In genomic region chr12:120218680-120219606, GRCh38 we compare ENCODE assay signal across 1 cellular context.
A peak's percentile ranks its signal among the peaks of the same experiment; 100 is the strongest.
TF ChIP-seq lines count a peak whose summit lies in the region.

No MANE protein-coding gene starts in this region.

TF ChIP-seq in HepG2, 621 proteins besides CTCF, POLR2A, EP300 and RAD21 (continued from another document and continues in another):
- TF ChIP-seq HNRNPL (IDR thresholded peaks at IDR 0.05; ENCODE audit: low read depth, low read length) = peak; percentile 78; the same call in 1 of the 2 replicates
- TF ChIP-seq, protein P1, sequence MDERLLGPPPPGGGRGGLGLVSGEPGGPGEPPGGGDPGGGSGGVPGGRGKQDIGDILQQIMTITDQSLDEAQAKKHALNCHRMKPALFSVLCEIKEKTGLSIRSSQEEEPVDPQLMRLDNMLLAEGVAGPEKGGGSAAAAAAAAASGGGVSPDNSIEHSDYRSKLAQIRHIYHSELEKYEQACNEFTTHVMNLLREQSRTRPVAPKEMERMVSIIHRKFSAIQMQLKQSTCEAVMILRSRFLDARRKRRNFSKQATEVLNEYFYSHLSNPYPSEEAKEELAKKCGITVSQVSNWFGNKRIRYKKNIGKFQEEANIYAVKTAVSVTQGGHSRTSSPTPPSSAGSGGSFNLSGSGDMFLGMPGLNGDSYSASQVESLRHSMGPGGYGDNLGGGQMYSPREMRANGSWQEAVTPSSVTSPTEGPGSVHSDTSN (CRISPR knock-in tag; IDR thresholded peaks at IDR 0.05) = no peak
- no peak for TF ChIP-seq ZIK1 (CRISPR knock-in tag; IDR thresholded peaks at IDR 0.05; ENCODE audit: borderline replicate concordance, low read depth)
- 0 out of 2 replicates have a peak, but pooled peaks have one; percentile 24 for TF ChIP-seq NR2F6 (IDR thresholded peaks at IDR 0.05)
- peak; percentile 30; the same call in 1 of the 2 replicates for TF ChIP-seq NR2F6 (CRISPR knock-in tag; IDR thresholded peaks at IDR 0.05)
- peak; percentile 99 for TF ChIP-seq ZMYM3 (CRISPR knock-in tag; IDR thresholded peaks at IDR 0.05)
- peak; percentile 91 for TF ChIP-seq ADNP (CRISPR knock-in tag; IDR thresholded peaks at IDR 0.05)
- no peak for TF ChIP-seq JDP2 (CRISPR knock-in tag; IDR thresholded peaks at IDR 0.05; ENCODE audit: borderline replicate concordance)
- TF ChIP-seq PCBP1 (IDR thresholded peaks at IDR 0.05; ENCODE audit: borderline replicate concordance, low read depth, low read length) = no peak
- no peak for TF ChIP-seq TCF12 (IDR thresholded peaks at IDR 0.05)
- no peak for TF ChIP-seq TCF12 (CRISPR knock-in tag; IDR thresholded peaks at IDR 0.05)
- no peak for TF ChIP-seq GMEB1 (CRISPR knock-in tag; IDR thresholded peaks at IDR 0.05; ENCODE audit: borderline replicate concordance)
- TF ChIP-seq POGK (CRISPR knock-in tag; conservative IDR thresholded peaks at IDR 0.05) = no peak
- TF ChIP-seq SIX4 (CRISPR knock-in tag; IDR thresholded peaks at IDR 0.05) = no peak
- TF ChIP-seq ZNF331 (CRISPR knock-in tag; IDR thresholded peaks at IDR 0.05) = no peak
- no peak for TF ChIP-seq MTF1 (CRISPR knock-in tag; IDR thresholded peaks at IDR 0.05)
- no peak for TF ChIP-seq ZSCAN30 (CRISPR knock-in tag; IDR thresholded peaks at IDR 0.05)
- TF ChIP-seq ZNF143 (CRISPR knock-in tag; IDR thresholded peaks at IDR 0.05) = no peak
- no peak for TF ChIP-seq ZNF382 (CRISPR knock-in tag; IDR thresholded peaks at IDR 0.05; ENCODE audit: borderline replicate concordance)
- no peak for TF ChIP-seq THAP7 (CRISPR knock-in tag; IDR thresholded peaks at IDR 0.05)
- no peak for TF ChIP-seq SOX13 (IDR thresholded peaks at IDR 0.05)
- peak in 1 of 2 experiments; percentile 18; a peak in 1 of 4 replicates for TF ChIP-seq SOX13 (CRISPR knock-in tag; conservative IDR thresholded peaks at IDR 0.05 in 1 of 2, IDR thresholded peaks at IDR 0.05 in 1 of 2)
- TF ChIP-seq JUND (CRISPR knock-in tag; IDR thresholded peaks at IDR 0.05) = no peak
- TF ChIP-seq ZBTB38 (CRISPR knock-in tag; IDR thresholded peaks at IDR 0.05) = 0 out of 2 replicates have a peak, but pooled peaks have one; percentile 48
- peak; percentile 85 for TF ChIP-seq HNF4A (CRISPR knock-in tag; IDR thresholded peaks at IDR 0.05)
- no peak for TF ChIP-seq ZNF883 (CRISPR knock-in tag; IDR thresholded peaks at IDR 0.05; ENCODE audit: not compliant biosample characterization)
- no peak for TF ChIP-seq ZNF678 (CRISPR knock-in tag; IDR thresholded peaks at IDR 0.05)
- no peak for TF ChIP-seq TFDP2 (CRISPR knock-in tag; IDR thresholded peaks at IDR 0.05)
- peak in 1 of 2 experiments; percentile 23; a peak in 1 of 4 replicates for TF ChIP-seq MAFK (conservative IDR thresholded peaks at IDR 0.05 in 1 of 2, IDR thresholded peaks at IDR 0.05 in 1 of 2; ENCODE audit: low read length in 2 of 2)
- no peak for TF ChIP-seq ZNF850 (CRISPR knock-in tag; conservative IDR thresholded peaks at IDR 0.05)
- TF ChIP-seq GATAD2A (CRISPR knock-in tag; IDR thresholded peaks at IDR 0.05) = 0 out of 2 replicates have a peak, but pooled peaks have one; percentile 17
- no peak for TF ChIP-seq LRRFIP1 (CRISPR knock-in tag; conservative IDR thresholded peaks at IDR 0.05)
- TF ChIP-seq ZNF563 (CRISPR knock-in tag; IDR thresholded peaks at IDR 0.05) = no peak
- TF ChIP-seq, protein P2, sequence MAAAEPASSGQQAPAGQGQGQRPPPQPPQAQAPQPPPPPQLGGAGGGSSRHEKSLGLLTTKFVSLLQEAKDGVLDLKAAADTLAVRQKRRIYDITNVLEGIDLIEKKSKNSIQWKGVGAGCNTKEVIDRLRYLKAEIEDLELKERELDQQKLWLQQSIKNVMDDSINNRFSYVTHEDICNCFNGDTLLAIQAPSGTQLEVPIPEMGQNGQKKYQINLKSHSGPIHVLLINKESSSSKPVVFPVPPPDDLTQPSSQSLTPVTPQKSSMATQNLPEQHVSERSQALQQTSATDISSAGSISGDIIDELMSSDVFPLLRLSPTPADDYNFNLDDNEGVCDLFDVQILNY (CRISPR knock-in tag; conservative IDR thresholded peaks at IDR 0.05) = no peak
- no peak for TF ChIP-seq CEBPG (CRISPR knock-in tag; IDR thresholded peaks at IDR 0.05)
- TF ChIP-seq ZNF720 (CRISPR knock-in tag; IDR thresholded peaks at IDR 0.05) = no peak
- no peak for TF ChIP-seq KIAA2018 (CRISPR knock-in tag; IDR thresholded peaks at IDR 0.05; ENCODE audit: borderline replicate concordance)
- TF ChIP-seq TOPORS (CRISPR knock-in tag; IDR thresholded peaks at IDR 0.05) = no peak
- TF ChIP-seq ZNF713 (CRISPR knock-in tag; IDR thresholded peaks at IDR 0.05) = no peak
- no peak for TF ChIP-seq ZC3H4 (CRISPR knock-in tag; IDR thresholded peaks at IDR 0.05; ENCODE audit: borderline replicate concordance)
- peak; percentile 99 for TF ChIP-seq ZNF629 (CRISPR knock-in tag; conservative IDR thresholded peaks at IDR 0.05)
- TF ChIP-seq ZNF747 (CRISPR knock-in tag; IDR thresholded peaks at IDR 0.05; ENCODE audit: borderline replicate concordance) = no peak
- TF ChIP-seq HNRNPK (IDR thresholded peaks at IDR 0.05; ENCODE audit: low read depth, low read length, poor library complexity, severe bottlenecking) = no peak
- TF ChIP-seq, protein P3, sequence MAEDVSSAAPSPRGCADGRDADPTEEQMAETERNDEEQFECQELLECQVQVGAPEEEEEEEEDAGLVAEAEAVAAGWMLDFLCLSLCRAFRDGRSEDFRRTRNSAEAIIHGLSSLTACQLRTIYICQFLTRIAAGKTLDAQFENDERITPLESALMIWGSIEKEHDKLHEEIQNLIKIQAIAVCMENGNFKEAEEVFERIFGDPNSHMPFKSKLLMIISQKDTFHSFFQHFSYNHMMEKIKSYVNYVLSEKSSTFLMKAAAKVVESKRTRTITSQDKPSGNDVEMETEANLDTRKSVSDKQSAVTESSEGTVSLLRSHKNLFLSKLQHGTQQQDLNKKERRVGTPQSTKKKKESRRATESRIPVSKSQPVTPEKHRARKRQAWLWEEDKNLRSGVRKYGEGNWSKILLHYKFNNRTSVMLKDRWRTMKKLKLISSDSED (CRISPR knock-in tag; IDR thresholded peaks at IDR 0.05) = no peak
- TF ChIP-seq AKAP8 (CRISPR knock-in tag; IDR thresholded peaks at IDR 0.05) = 0 out of 2 replicates have a peak, but pooled peaks have one; percentile 33
- peak in 1 of 2 experiments; percentile 82; a peak in 3 of 4 replicates for TF ChIP-seq NR2F1 (CRISPR knock-in tag; IDR thresholded peaks at IDR 0.05)
- TF ChIP-seq ZNF550 (CRISPR knock-in tag; IDR thresholded peaks at IDR 0.05; ENCODE audit: borderline replicate concordance) = no peak
- TF ChIP-seq MAFG (CRISPR knock-in tag; IDR thresholded peaks at IDR 0.05) = peak; percentile 44; the same call in 1 of the 2 replicates
